In the genomic region with DNA sequence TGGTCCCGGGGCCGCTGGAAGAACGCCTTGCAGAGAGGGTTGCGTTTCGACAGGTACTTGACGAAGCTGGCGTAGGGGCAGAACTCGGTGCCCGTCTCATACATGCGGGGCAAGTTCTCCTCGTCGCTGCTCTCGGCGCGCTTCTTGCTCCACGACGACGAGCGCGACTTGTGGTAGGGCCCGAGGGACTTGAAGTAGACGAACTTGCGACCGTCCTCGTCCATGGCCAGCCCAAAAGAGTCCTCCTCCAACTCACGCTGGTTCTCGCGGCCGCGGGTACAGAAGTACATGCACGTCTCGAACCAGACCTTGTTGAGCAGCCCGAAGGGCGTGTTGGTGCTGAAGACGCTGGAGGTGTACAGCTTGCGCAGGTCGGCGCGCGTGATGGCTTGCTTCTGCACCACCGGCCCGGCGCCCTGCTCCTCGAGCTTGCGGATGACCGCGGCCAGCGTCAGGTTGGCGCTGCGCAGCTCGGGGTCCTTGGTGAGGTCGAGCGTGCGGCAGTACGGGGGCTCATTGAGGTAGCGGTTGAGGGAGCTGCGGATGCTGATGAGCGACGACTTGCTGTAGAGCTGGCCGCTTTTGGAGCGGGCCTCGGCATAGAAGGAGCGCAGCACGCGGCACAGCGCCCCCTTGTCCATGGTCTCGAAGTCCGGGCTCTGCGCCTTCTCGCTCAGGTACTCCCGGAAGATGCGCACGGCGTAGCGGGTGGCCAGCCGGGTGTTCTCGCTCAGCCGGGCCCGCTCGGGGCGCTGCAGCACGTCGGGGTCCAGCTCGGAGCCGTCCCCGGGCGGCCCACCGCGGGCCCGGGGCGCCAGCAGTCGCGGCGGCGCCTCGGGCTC, we compare ENCODE assay signal across 8 cellular contexts. TPM values are rescaled to one million over a fixed set of nuclear protein-coding genes. Genes with fewer than 3 reads are reported as not detected.
DNase-seq lines count a peak whose midpoint lies in the region; ATAC-seq and TF ChIP-seq lines count a peak whose summit lies in the region.

No MANE protein-coding gene starts in this region.

- peak overlapping the region; percentile 70 for H3K4me3 ChIP-seq in epithelial cell of proximal tubule (ENCODE audit: low read depth, low read length)
- H3K4me3 ChIP-seq in mucosa of descending colon: peak overlapping the region; percentile 36

- H3K9me3 ChIP-seq in mucosa of descending colon: no peaks in the 10 kb centered on the region

- DNase-seq in C1 segment of cervical spinal cord (lab: John Stamatoyannopoulos, UW) (peak in 11 of 14 donors; percentile 25 to 70 (median 47)), HUDEP-2 (lab: John Stamatoyannopoulos, UW; ENCODE audit: unreplicated experiment in 76 of 76) (peak in 52 of 76 experiments; percentile 0 to 68 (median 39)), epithelial cell of proximal tubule (ENCODE audit: low read depth) (no peak), mucosa of descending colon (peak; percentile 71 to 74 (median 73)), NCI-H2029 (lab: John Stamatoyannopoulos, UW) (no peak)
- DNase-seq in activated CD8-positive, alpha-beta memory T cell treated with anti-CD3 and anti-CD28 coated beads, Interleukin-2, amount 50 U/mL, for 4 hours: peak; percentile 54
- peak; percentile 28 to 47 for DNase-seq in stimulated activated CD8-positive, alpha-beta memory T cell treated with anti-CD3 and anti-CD28 coated beads, Interleukin-7, amount 100 ng/mL, for 48 hours (ENCODE audit: extremely low read depth in 1 of 2, low read depth in 1 of 2)

- peaks cover 35% of the 10 kb centered on the region for H3K4me1 ChIP-seq in mucosa of descending colon (ENCODE audit: low read depth)

- ATAC-seq in GM19468 (IDR thresholded peaks at IDR 0.05; ENCODE audit: extremely low read depth, unreplicated experiment) (peak; percentile 51), mucosa of descending colon (peak; percentile 46)

- intact Hi-C loops in mucosa of descending colon (cut with DNase I, micrococcal nuclease): no loop called here

- no peaks in the 10 kb centered on the region for H3K36me3 ChIP-seq in mucosa of descending colon (ENCODE audit: low read depth)

- TF ChIP-seq CTCF in epithelial cell of proximal tubule (conservative IDR thresholded peaks at IDR 0.05; ENCODE audit: low read depth, low read length): peak; percentile 54
- peak; percentile 18 for TF ChIP-seq CTCF in mucosa of descending colon (IDR thresholded peaks at IDR 0.05)

RNA-seq across cellular contexts. Expression of a gene that starts 0.8 kb away (rescaled TPM):
- total RNA-seq in epithelial cell of proximal tubule (24.2 and 40.2 TPM in 2 replicates), mucosa of descending colon (10 to 100 TPM in 2 of 3 donors, 1 to 10 TPM in 1; 8.5 to 14.7 (median 12.8) TPM)

Comparison
In these comparisons a context has a peak if more than half of its experiments do, and no peak if none do; other contexts are left out.
1. DNase-seq: peak in C1 segment of cervical spinal cord (11 of 14), HUDEP-2 (52 of 76), activated CD8-positive, alpha-beta memory T cell treated with anti-CD3 and anti-CD28 coated beads, Interleukin-2, amount 50 U/mL, for 4 hours (single experiment), mucosa of descending colon (3 of 3) and stimulated activated CD8-positive, alpha-beta memory T cell treated with anti-CD3 and anti-CD28 coated beads, Interleukin-7, amount 100 ng/mL, for 48 hours (2 of 2); none in epithelial cell of proximal tubule (single experiment) and NCI-H2029 (single experiment).